In genomic region chr4:128660361-128660964, GRCh38 we compare ENCODE assay signal across 10 cellular contexts.
A peak's percentile ranks its signal among the peaks of the same experiment; 100 is the strongest.
DNase-seq lines count a peak whose midpoint lies in the region; ATAC-seq and TF ChIP-seq lines count a peak whose summit lies in the region.
"Had no signal": no experiment of that assay in that cellular context is flagged by ENCODE, and none has a peak within 500 bp of the region (broad histone marks: within the 10 kb centered on the region; RNA-seq: fewer than 3 reads in every experiment).

No MANE protein-coding gene starts in this region.

- H3K27me3 ChIP-seq in esophagus squamous epithelium (no peaks in the 10 kb centered on the region), mesenchymal stem cell (ENCODE audit: control insufficient read depth in 1 of 2, insufficient read depth in 1 of 2, low read length in 2 of 2) (no peaks in the 10 kb centered on the region), tibial artery (no peaks in the 10 kb centered on the region)

- H2BK120ac ChIP-seq in mesenchymal stem cell (ENCODE audit: low read depth, low read length): no peak overlapping the region

- peak overlapping the region; percentile 8 for H3K9ac ChIP-seq in mesenchymal stem cell (ENCODE audit: low read length)

- H2BK15ac ChIP-seq in mesenchymal stem cell (ENCODE audit: low read depth, poor library complexity, severe bottlenecking): no peak overlapping the region

- H2AFZ ChIP-seq in mesenchymal stem cell (ENCODE audit: low read depth, low read length): no peak overlapping the region

- H3K4me2 ChIP-seq in mesenchymal stem cell (ENCODE audit: low read length, poor library complexity, severe bottlenecking): no peak overlapping the region

- no peak overlapping the region for H2AK5ac ChIP-seq in mesenchymal stem cell (ENCODE audit: low read length, severe bottlenecking)

- TF ChIP-seq CTCF in LNCaP clone FGC (IDR thresholded peaks at IDR 0.05; ENCODE audit: control insufficient read depth, extremely low read depth, insufficient read depth) (no peak), esophagus squamous epithelium (IDR thresholded peaks at IDR 0.05) (no peak), tibial artery (IDR thresholded peaks at IDR 0.05) (no peak)

- no peak overlapping the region for H3K4me3 ChIP-seq in LNCaP clone FGC (ENCODE audit: low read depth, low read length)
- H3K4me3 ChIP-seq in esophagus squamous epithelium: no peak overlapping the region
- H3K4me3 ChIP-seq in mesenchymal stem cell (ENCODE audit: insufficient read depth in 1 of 2, low read depth in 1 of 2, low read length in 2 of 2): peak overlapping the region in 1 of 2 experiments; percentile 5
- no peak overlapping the region for H3K4me3 ChIP-seq in tibial artery

- no peak overlapping the region for H2BK12ac ChIP-seq in mesenchymal stem cell (ENCODE audit: low read length in 2 of 2)

- H3K79me1 ChIP-seq in mesenchymal stem cell (replicated peaks; ENCODE audit: low read length, poor library complexity, severe bottlenecking): no peaks in the 10 kb centered on the region

- intact Hi-C loops in esophagus squamous epithelium (cut with DNase I): no loop called here
- intact Hi-C loops in tibial artery (cut with DNase I; ENCODE audit: low total_unique reads): no loop called here

- H3K9me3 ChIP-seq in esophagus squamous epithelium (no peaks in the 10 kb centered on the region), mesenchymal stem cell (ENCODE audit: control insufficient read depth, low read length) (no peaks in the 10 kb centered on the region), tibial artery (no peaks in the 10 kb centered on the region)

- TF ChIP-seq POLR2A in esophagus squamous epithelium (IDR thresholded peaks at IDR 0.05): no peak

- H3K27ac ChIP-seq in esophagus squamous epithelium: peak overlapping the region; percentile 36 to 86 (median 81)
- H3K27ac ChIP-seq in mesenchymal stem cell (ENCODE audit: low read length, poor library complexity, severe bottlenecking): no peak overlapping the region
- peak overlapping the region; percentile 79 to 83 for H3K27ac ChIP-seq in tibial artery

- no peak overlapping the region for H4K8ac ChIP-seq in mesenchymal stem cell (ENCODE audit: low read length)

- no peak overlapping the region for H4K91ac ChIP-seq in mesenchymal stem cell (ENCODE audit: low read length)

- H3K4me1 ChIP-seq in esophagus squamous epithelium: peaks cover 0 to 32% (median 10%) of the 10 kb centered on the region in 3 donors
- no peaks in the 10 kb centered on the region for H3K4me1 ChIP-seq in mesenchymal stem cell (ENCODE audit: control insufficient read depth, insufficient read depth, low read depth, low read length)
- peaks cover 0 to 54% (median 45%) of the 10 kb centered on the region in 4 donors for H3K4me1 ChIP-seq in tibial artery

- H3K4ac ChIP-seq in mesenchymal stem cell (ENCODE audit: low read depth in 1 of 2, low read length in 2 of 2): no peak overlapping the region

- DNase-seq in LNCaP clone FGC (ENCODE audit: low read depth) (peak; percentile 89), esophagus squamous epithelium (lab: John Stamatoyannopoulos, UW) (no peak), mesenchymal stem cell (peak; percentile 75), tibial artery (peak in 1 of 2 donors; percentile 63), iPS-NIHi7 (ENCODE audit: extremely low spot score) (no peak), EL (no peak)
- DNase-seq: effector CD8-positive, alpha-beta T cell; NCI-H2107 had no signal

- H3K14ac ChIP-seq in mesenchymal stem cell (ENCODE audit: low read length in 2 of 2): no peak overlapping the region

- ATAC-seq in HG02885 (IDR thresholded peaks at IDR 0.05; ENCODE audit: poor library complexity, unreplicated experiment) (no peak), GM18868 (IDR thresholded peaks at IDR 0.05; ENCODE audit: unreplicated experiment) (no peak)

- peak overlapping the region in 1 of 2 experiments; percentile 21 for H3K18ac ChIP-seq in mesenchymal stem cell (ENCODE audit: low read depth in 1 of 2, low read length in 2 of 2)

- no peak overlapping the region for H2BK5ac ChIP-seq in mesenchymal stem cell (ENCODE audit: low read depth, low read length, poor library complexity, severe bottlenecking)

- no peaks in the 10 kb centered on the region for H3K36me3 ChIP-seq in esophagus squamous epithelium
- H3K36me3 ChIP-seq in mesenchymal stem cell (ENCODE audit: control insufficient read depth in 1 of 2, insufficient read depth in 2 of 2, low read depth in 1 of 2, low read length in 2 of 2): no peaks in the 10 kb centered on the region
- no peaks in the 10 kb centered on the region for H3K36me3 ChIP-seq in tibial artery

- H3K23ac ChIP-seq in mesenchymal stem cell (ENCODE audit: low read length in 2 of 2): no peak overlapping the region

- WGBS in esophagus squamous epithelium, 2 donors: 36 to 50% methylated on average over 1 of the region's 1 CpG
- WGBS in mesenchymal stem cell: 5% methylated on average over 1 of the region's 1 CpG

Comparison
In these comparisons a context has a peak if more than half of its experiments do, and no peak if none do; other contexts are left out.
1. DNase-seq: peak in LNCaP clone FGC (single experiment) and mesenchymal stem cell (single experiment); none in esophagus squamous epithelium (single experiment), iPS-NIHi7 (single experiment) and EL (single experiment).